ENCODE assay signal across 28 cellular contexts in genomic region chr3:101633186-101633585, GRCh38.
"Had no signal": no experiment of that assay in that cellular context is flagged by ENCODE, and none has a peak within 500 bp of the region (broad histone marks: within the 10 kb centered on the region; RNA-seq: fewer than 3 reads in every experiment).

No MANE protein-coding gene starts in this region.

- H3K9me3 Mint-ChIP-seq: activated CD4-positive, alpha-beta memory T cell treated with anti-CD3 and anti-CD28 coated beads for 36 hours; activated CD4-positive, alpha-beta T cell treated with anti-CD3 and anti-CD28 coated beads, Interleukin-2, amount 10 ng/mL, durations not matched to agents 24 days and 14 days; activated naive CD4-positive, alpha-beta T cell treated with anti-CD3 and anti-CD28 coated beads, Interleukin-2, amount 50 U/mL, for 72 hours; dendritic cell treated with granulocyte-macrophage colony-stimulating factor and Interleukin-4, amounts not matched to agents 40 ng/mL and 50 ng/mL, for 4 days; natural killer cell treated with Interleukin-12 subunit alpha and Interleukin-12 subunit beta and Interleukin-15 and Interleukin-18, amount 100 ng/mL, for 72 hours; stimulated activated naive B cell treated with anti-CD40 and anti-IgM and Interleukin-4, amounts not matched to agents 10 μg/mL and 1 μg/mL and 100 μg/mL, for 72 hours had no signal

- ATAC-seq: activated naive CD4-positive, alpha-beta T cell treated with anti-CD3 and anti-CD28 coated beads, Interleukin-2, amount 50 U/mL, for 72 hours; gastroesophageal sphincter; mucosa of descending colon; natural killer cell treated with Interleukin-12 subunit alpha and Interleukin-12 subunit beta and Interleukin-15 and Interleukin-18, amount 100 ng/mL, for 72 hours; stimulated activated naive B cell treated with anti-CD40 and anti-IgM and Interleukin-4, amounts not matched to agents 10 μg/mL and 1 μg/mL and 100 μg/mL, for 72 hours had no signal

- H3K27me3 Mint-ChIP-seq: activated CD4-positive, alpha-beta memory T cell treated with anti-CD3 and anti-CD28 coated beads for 36 hours; activated CD4-positive, alpha-beta T cell treated with anti-CD3 and anti-CD28 coated beads, Interleukin-2, amount 10 ng/mL, durations not matched to agents 24 days and 14 days; dendritic cell treated with granulocyte-macrophage colony-stimulating factor and Interleukin-4, amounts not matched to agents 40 ng/mL and 50 ng/mL, for 4 days; natural killer cell treated with Interleukin-12 subunit alpha and Interleukin-12 subunit beta and Interleukin-15 and Interleukin-18, amount 100 ng/mL, for 72 hours; stimulated activated naive B cell treated with anti-CD40 and anti-IgM and Interleukin-4, amounts not matched to agents 10 μg/mL and 1 μg/mL and 100 μg/mL, for 72 hours had no signal

- H3K36me3 Mint-ChIP-seq: activated CD4-positive, alpha-beta memory T cell treated with anti-CD3 and anti-CD28 coated beads for 36 hours; activated naive CD4-positive, alpha-beta T cell treated with anti-CD3 and anti-CD28 coated beads, Interleukin-2, amount 50 U/mL, for 72 hours; natural killer cell treated with Interleukin-12 subunit alpha and Interleukin-12 subunit beta and Interleukin-15 and Interleukin-18, amount 100 ng/mL, for 72 hours had no signal

- H3K27ac ChIP-seq: breast epithelium, gastroesophageal sphincter, hepatocyte, left ventricle myocardium inferior, prostate gland, sigmoid colon, stomach, thyroid gland, upper lobe of left lung, vagina had no signal

- H3K27me3 ChIP-seq: breast epithelium, gastroesophageal sphincter, hepatocyte, sigmoid colon, stomach, thyroid gland, upper lobe of left lung, vagina had no signal

- H3K4me3 Mint-ChIP-seq: activated CD4-positive, alpha-beta memory T cell treated with anti-CD3 and anti-CD28 coated beads for 36 hours; activated CD4-positive, alpha-beta T cell treated with anti-CD3 and anti-CD28 coated beads, Interleukin-2, amount 10 ng/mL, durations not matched to agents 24 days and 14 days; dendritic cell treated with granulocyte-macrophage colony-stimulating factor and Interleukin-4, amounts not matched to agents 40 ng/mL and 50 ng/mL, for 4 days; natural killer cell treated with Interleukin-12 subunit alpha and Interleukin-12 subunit beta and Interleukin-15 and Interleukin-18, amount 100 ng/mL, for 72 hours; stimulated activated naive B cell treated with anti-CD40 and anti-IgM and Interleukin-4, amounts not matched to agents 10 μg/mL and 1 μg/mL and 100 μg/mL, for 72 hours had no signal

- H3K27ac Mint-ChIP-seq: activated CD4-positive, alpha-beta memory T cell treated with anti-CD3 and anti-CD28 coated beads for 36 hours; activated CD4-positive, alpha-beta T cell treated with anti-CD3 and anti-CD28 coated beads, Interleukin-2, amount 10 ng/mL, durations not matched to agents 24 days and 14 days; dendritic cell treated with granulocyte-macrophage colony-stimulating factor and Interleukin-4, amounts not matched to agents 40 ng/mL and 50 ng/mL, for 4 days; natural killer cell treated with Interleukin-12 subunit alpha and Interleukin-12 subunit beta and Interleukin-15 and Interleukin-18, amount 100 ng/mL, for 72 hours; stimulated activated naive B cell treated with anti-CD40 and anti-IgM and Interleukin-4, amounts not matched to agents 10 μg/mL and 1 μg/mL and 100 μg/mL, for 72 hours had no signal

- DNase-seq: activated CD4-positive, alpha-beta memory T cell treated with anti-CD3 and anti-CD28 coated beads for 36 hours; activated CD4-positive, alpha-beta T cell treated with anti-CD3 and anti-CD28 coated beads, Interleukin-2, amount 10 ng/mL, durations not matched to agents 24 days and 14 days; activated CD4-positive, CD25-positive, alpha-beta regulatory T cell treated with anti-CD3 and anti-CD28 coated beads, Interleukin-2, amount 50 U/mL, for 72 hours; activated naive CD4-positive, alpha-beta T cell; central memory CD4-positive, alpha-beta T cell; effector CD4-positive, alpha-beta T cell; erythroblast; islet precursor cell; left ventricle myocardium inferior; mucosa of descending colon; retina; sigmoid colon; small intestine; stimulated activated CD4-positive, alpha-beta T cell treated with anti-CD3 and anti-CD28 coated beads, Interleukin-1b, Interleukin-23, amount 100 ng/mL, for 48 hours; stimulated activated naive B cell treated with anti-CD40 and anti-IgM and Interleukin-4, amounts not matched to agents 10 μg/mL and 1 μg/mL and 100 μg/mL, for 72 hours; stomach; T-helper 2 cell; thyroid gland; upper lobe of left lung had no signal

- H3K9me3 ChIP-seq: breast epithelium, gastroesophageal sphincter, left ventricle myocardium inferior, mucosa of descending colon, prostate gland, sigmoid colon, stomach, thyroid gland, upper lobe of left lung, vagina had no signal

- H3K36me3 ChIP-seq: breast epithelium, gastroesophageal sphincter, left ventricle myocardium inferior, prostate gland, sigmoid colon, stomach, thyroid gland, upper lobe of left lung, vagina had no signal

- H3K4me3 ChIP-seq: breast epithelium, gastroesophageal sphincter, hepatocyte, left ventricle myocardium inferior, lung, mucosa of descending colon, prostate gland, sigmoid colon, stomach, thyroid gland, upper lobe of left lung, vagina had no signal
